11 cellular contexts compared by ENCODE assay signal in genomic region chr1:164768045-164768402, GRCh38.
DNase-seq lines count a peak whose midpoint lies in the region; TF ChIP-seq lines count a peak whose summit lies in the region.
"Had no signal": no experiment of that assay in that cellular context is flagged by ENCODE, and none has a peak within 500 bp of the region (broad histone marks: within the 10 kb centered on the region; RNA-seq: fewer than 3 reads in every experiment).

No MANE protein-coding gene starts in this region.

- no peaks in the 10 kb centered on the region for H3K36me3 ChIP-seq in cardiac muscle cell
- no peaks in the 10 kb centered on the region for H3K36me3 ChIP-seq in vagina
- H3K36me3 ChIP-seq: Peyer's patch had no signal

- H3K4me1 ChIP-seq in cardiac muscle cell (ENCODE audit: low read depth) (peaks cover 47% of the 10 kb centered on the region), vagina (peaks cover 82% of the 10 kb centered on the region)

- no peak for TF ChIP-seq POLR2A in vagina (IDR thresholded peaks at IDR 0.05)

- H3K9me3 ChIP-seq in cardiac muscle cell (ENCODE audit: low read depth) (no peaks in the 10 kb centered on the region), vagina (no peaks in the 10 kb centered on the region)
- H3K9me3 ChIP-seq: Peyer's patch had no signal

- H3K4me3 ChIP-seq in cardiac muscle cell, result no peak overlapping the region
- H3K4me3 ChIP-seq in vagina, result no peak overlapping the region
- H3K4me3 ChIP-seq: Peyer's patch had no signal

- H3K36me3 Mint-ChIP-seq in chondrocyte (ENCODE audit: low read depth) (no peaks in the 10 kb centered on the region), nephron (ENCODE audit: low read depth) (peaks cover 32% of the 10 kb centered on the region)

- H3K27ac ChIP-seq in cardiac muscle cell, result peak overlapping the region; percentile 65
- peak overlapping the region; percentile 82 for H3K27ac ChIP-seq in vagina

- H3K4me3 Mint-ChIP-seq in chondrocyte (ENCODE audit: unreplicated experiment) (no peak overlapping the region), nephron (peak overlapping the region in 1 of 3 experiments; percentile 15)
- H3K4me3 Mint-ChIP-seq: T-helper 2 cell treated with Interferon-gamma antibody and Interleukin-4, amounts not matched to agents 5 μg/mL and 100 μg/mL, for 36 hours had no signal

- intact Hi-C loops in cardiac septum (cut with DNase I), result no loop called here
- intact Hi-C loops in vagina (cut with DNase I), result no loop called here

- H3K4me1 Mint-ChIP-seq in chondrocyte (ENCODE audit: low read depth) (peaks cover 75% of the 10 kb centered on the region), nephron (peaks cover 75% of the 10 kb centered on the region)

- no peaks in the 10 kb centered on the region for H3K27me3 Mint-ChIP-seq in chondrocyte (ENCODE audit: low read depth)
- H3K27me3 Mint-ChIP-seq in nephron (ENCODE audit: low read depth), result no peaks in the 10 kb centered on the region

- H3K27ac Mint-ChIP-seq in chondrocyte (ENCODE audit: unreplicated experiment), result peak overlapping the region; percentile 78
- H3K27ac Mint-ChIP-seq in nephron, result peak overlapping the region; percentile 86 to 95 (median 91)
- H3K27ac Mint-ChIP-seq: T-helper 2 cell treated with Interferon-gamma antibody and Interleukin-4, amounts not matched to agents 5 μg/mL and 100 μg/mL, for 36 hours had no signal

- TF ChIP-seq CTCF in cardiac muscle cell (IDR thresholded peaks at IDR 0.05; ENCODE audit: low read depth, low read length) (no peak), chondrocyte (IDR thresholded peaks at IDR 0.05) (no peak), nephron (IDR thresholded peaks at IDR 0.05; ENCODE audit: unreplicated experiment in 3 of 3) (no peak), vagina (IDR thresholded peaks at IDR 0.05) (no peak)

- DNase-seq in cardiac muscle cell (ENCODE audit: low read depth in 1 of 2, low spot score in 1 of 2), result peak in 1 of 2 donors; percentile 72
- no peak for DNase-seq in cardiac septum (ENCODE audit: low spot score)
- DNase-seq in chondrocyte (ENCODE audit: low spot score), result no peak
- no peak for DNase-seq in vagina (ENCODE audit: extremely low spot score in 2 of 2)
- no peak for DNase-seq in NCI-H510A (lab: John Stamatoyannopoulos, UW)
- DNase-seq in iPS-NIHi11 (ENCODE audit: low spot score), result no peak
- no peak for DNase-seq in stimulated activated naive CD4-positive, alpha-beta T cell (lab: John Stamatoyannopoulos, UW)
- DNase-seq: activated CD4-positive, alpha-beta T cell treated with anti-CD3 and anti-CD28 coated beads, Interleukin-2, amount 50 U/mL, for 1 hour; Peyer's patch had no signal

- H3K9me3 Mint-ChIP-seq in chondrocyte (ENCODE audit: low read depth) (no peaks in the 10 kb centered on the region), nephron (no peaks in the 10 kb centered on the region)
- H3K9me3 Mint-ChIP-seq: T-helper 2 cell treated with Interferon-gamma antibody and Interleukin-4, amounts not matched to agents 5 μg/mL and 100 μg/mL, for 36 hours had no signal

- H3K27me3 ChIP-seq in cardiac muscle cell (no peaks in the 10 kb centered on the region), vagina (no peaks in the 10 kb centered on the region)
- H3K27me3 ChIP-seq: Peyer's patch had no signal
